ENCODE assay signal across 13 cellular contexts in genomic region chr6:136050475-136050874, GRCh38.
DNase-seq lines count a peak whose midpoint lies in the region; ATAC-seq and TF ChIP-seq lines count a peak whose summit lies in the region.
"Had no signal": no experiment of that assay in that cellular context is flagged by ENCODE, and none has a peak within 500 bp of the region (broad histone marks: within the 10 kb centered on the region; RNA-seq: fewer than 3 reads in every experiment).

No MANE protein-coding gene starts in this region.

- in situ Hi-C loops in transverse colon (cut with MboI; ENCODE audit: low pct_ligation_motif_present in 1 of 4, low pct_unique_long_range_greater_than_20kb in 1 of 4, low sequenced_read_pairs in 3 of 4) = no loop called here

- H3K27ac ChIP-seq in colonic mucosa (peak overlapping the region; percentile 19), transverse colon (peak overlapping the region; percentile 32 to 68 (median 64))

- POLR2A ChIA-PET in activated CD4-positive, alpha-beta memory T cell treated with anti-CD3 and anti-CD28 coated beads, Interleukin-2, amount 10 ng/mL, durations not matched to agents 7 days and 5 days (lab: Charles Lee) = no interaction called here
- POLR2A ChIA-PET in activated CD4-positive, alpha-beta memory T cell treated with anti-CD3 and anti-CD28 coated beads for 36 hours (lab: Charles Lee) = no interaction called here
- POLR2A ChIA-PET in naive thymus-derived CD8-positive, alpha-beta T cell (lab: Charles Lee) = no interaction called here

- TF ChIP-seq CTCF in colonic mucosa (IDR thresholded peaks at IDR 0.05) (no peak), transverse colon (IDR thresholded peaks at IDR 0.05) (no peak)

- H3K36me3 ChIP-seq in colonic mucosa (no peaks in the 10 kb centered on the region), transverse colon (no peaks in the 10 kb centered on the region)
- H3K36me3 ChIP-seq: HAP-1 had no signal

- TF ChIP-seq POLR2A in transverse colon (IDR thresholded peaks at IDR 0.05) = no peak

- 13 to 22% methylated on average over 1 of the region's 1 CpG for WGBS in transverse colon (ENCODE audit: low coverage in 1 of 2), 2 donors

- no peak for DNase-seq in activated CD4-positive, alpha-beta memory T cell treated with anti-CD3 and anti-CD28 coated beads, Interleukin-2, amount 10 ng/mL, durations not matched to agents 7 days and 5 days
- no peak for DNase-seq in activated CD4-positive, alpha-beta memory T cell treated with anti-CD3 and anti-CD28 coated beads for 36 hours
- DNase-seq in colonic mucosa (no peak), transverse colon (no peak), NCI-H226 (no peak), activated gamma-delta T cell treated with Interleukin-2 at 50 U/mL for 16 hours (no peak)
- no peak for DNase-seq in naive thymus-derived CD8-positive, alpha-beta T cell
- DNase-seq in stimulated activated effector memory CD8-positive, alpha-beta T cell treated with anti-CD3 and anti-CD28 coated beads, Interleukin-12 subunit alpha, Interleukin-12 subunit beta, amount 100 ng/mL, for 72 hours (ENCODE audit: low spot score in 2 of 2) = no peak
- DNase-seq: activated CD4-positive, alpha-beta T cell treated with anti-CD3 and anti-CD28 coated beads, Interleukin-2, amount 50 U/mL, for 48 hours; naive B cell; retina; stimulated activated naive B cell treated with anti-CD40 and anti-IgM and Interleukin-4, amounts not matched to agents 10 μg/mL and 1 μg/mL and 100 μg/mL, for 72 hours had no signal

- no peak overlapping the region for H3K9ac ChIP-seq in colonic mucosa (ENCODE audit: low read depth in 2 of 2, low read length in 2 of 2)

- H3K27me3 ChIP-seq in colonic mucosa = no peaks in the 10 kb centered on the region
- H3K27me3 ChIP-seq in transverse colon = no peaks in the 10 kb centered on the region

- H3K27ac Mint-ChIP-seq in activated CD4-positive, alpha-beta memory T cell treated with anti-CD3 and anti-CD28 coated beads, Interleukin-2, amount 10 ng/mL, durations not matched to agents 7 days and 5 days = peak overlapping the region; percentile 25
- no peak overlapping the region for H3K27ac Mint-ChIP-seq in activated CD4-positive, alpha-beta memory T cell treated with anti-CD3 and anti-CD28 coated beads for 36 hours
- H3K27ac Mint-ChIP-seq in naive thymus-derived CD8-positive, alpha-beta T cell = peak overlapping the region; percentile 5 to 90 (median 48)
- no peak overlapping the region for H3K27ac Mint-ChIP-seq in stimulated activated effector memory CD8-positive, alpha-beta T cell treated with anti-CD3 and anti-CD28 coated beads, Interleukin-12 subunit alpha, Interleukin-12 subunit beta, amount 100 ng/mL, for 72 hours
- H3K27ac Mint-ChIP-seq: stimulated activated naive B cell treated with anti-CD40 and anti-IgM and Interleukin-4, amounts not matched to agents 10 μg/mL and 1 μg/mL and 100 μg/mL, for 72 hours had no signal

- H3K4me1 Mint-ChIP-seq in activated CD4-positive, alpha-beta memory T cell treated with anti-CD3 and anti-CD28 coated beads, Interleukin-2, amount 10 ng/mL, durations not matched to agents 7 days and 5 days = peaks cover 12% of the 10 kb centered on the region
- H3K4me1 Mint-ChIP-seq in activated CD4-positive, alpha-beta memory T cell treated with anti-CD3 and anti-CD28 coated beads for 36 hours (ENCODE audit: low read depth) = peaks cover 15% of the 10 kb centered on the region
- peaks cover 8 to 21% (median 16%) of the 10 kb centered on the region in 4 donors for H3K4me1 Mint-ChIP-seq in naive thymus-derived CD8-positive, alpha-beta T cell
- no peaks in the 10 kb centered on the region for H3K4me1 Mint-ChIP-seq in stimulated activated effector memory CD8-positive, alpha-beta T cell treated with anti-CD3 and anti-CD28 coated beads, Interleukin-12 subunit alpha, Interleukin-12 subunit beta, amount 100 ng/mL, for 72 hours

- intact Hi-C loops in activated CD4-positive, alpha-beta memory T cell treated with anti-CD3 and anti-CD28 coated beads for 36 hours (cut with micrococcal nuclease) = no loop called here
- intact Hi-C loops in colonic mucosa (cut with DNase I) = no loop called here
- intact Hi-C loops in transverse colon (cut with DNase I; ENCODE audit: low total_unique reads) = no loop called here

- H3K27me3 Mint-ChIP-seq in activated CD4-positive, alpha-beta memory T cell treated with anti-CD3 and anti-CD28 coated beads, Interleukin-2, amount 10 ng/mL, durations not matched to agents 7 days and 5 days = peaks cover 7% of the 10 kb centered on the region
- H3K27me3 Mint-ChIP-seq in activated CD4-positive, alpha-beta memory T cell treated with anti-CD3 and anti-CD28 coated beads for 36 hours = no peaks in the 10 kb centered on the region
- peaks cover 0 to 1% (median 0%) of the 10 kb centered on the region in 5 donors for H3K27me3 Mint-ChIP-seq in naive thymus-derived CD8-positive, alpha-beta T cell
- H3K27me3 Mint-ChIP-seq: naive B cell; stimulated activated naive B cell treated with anti-CD40 and anti-IgM and Interleukin-4, amounts not matched to agents 10 μg/mL and 1 μg/mL and 100 μg/mL, for 72 hours had no signal

- no peaks in the 10 kb centered on the region for H3K36me3 Mint-ChIP-seq in activated CD4-positive, alpha-beta memory T cell treated with anti-CD3 and anti-CD28 coated beads, Interleukin-2, amount 10 ng/mL, durations not matched to agents 7 days and 5 days (ENCODE audit: low read depth)
- no peaks in the 10 kb centered on the region for H3K36me3 Mint-ChIP-seq in activated CD4-positive, alpha-beta memory T cell treated with anti-CD3 and anti-CD28 coated beads for 36 hours
- no peaks in the 10 kb centered on the region for H3K36me3 Mint-ChIP-seq in naive thymus-derived CD8-positive, alpha-beta T cell
- no peaks in the 10 kb centered on the region for H3K36me3 Mint-ChIP-seq in stimulated activated effector memory CD8-positive, alpha-beta T cell treated with anti-CD3 and anti-CD28 coated beads, Interleukin-12 subunit alpha, Interleukin-12 subunit beta, amount 100 ng/mL, for 72 hours

- H3K4me1 ChIP-seq in colonic mucosa = no peaks in the 10 kb centered on the region
- H3K4me1 ChIP-seq in transverse colon = peaks cover 0 to 12% (median 10%) of the 10 kb centered on the region in 4 donors
- H3K4me1 ChIP-seq: HAP-1 had no signal

- no peak for ATAC-seq in naive thymus-derived CD8-positive, alpha-beta T cell
- no peak for ATAC-seq in stimulated activated effector memory CD8-positive, alpha-beta T cell treated with anti-CD3 and anti-CD28 coated beads, Interleukin-12 subunit alpha, Interleukin-12 subunit beta, amount 100 ng/mL, for 72 hours

- CTCF ChIA-PET in activated CD4-positive, alpha-beta memory T cell treated with anti-CD3 and anti-CD28 coated beads, Interleukin-2, amount 10 ng/mL, durations not matched to agents 7 days and 5 days (lab: Charles Lee) = interaction anchor here (1.5 kb wide), 1 partner anchor 267 kb away, joined by 3 read pairs; no protein-coding TSS in a partner anchor
- CTCF ChIA-PET in activated CD4-positive, alpha-beta memory T cell treated with anti-CD3 and anti-CD28 coated beads for 36 hours (lab: Charles Lee) = no interaction called here

- no peak for TF ChIP-seq EP300 in transverse colon (IDR thresholded peaks at IDR 0.05; ENCODE audit: low read depth)

- no peak overlapping the region for H3K4me3 ChIP-seq in colonic mucosa
- H3K4me3 ChIP-seq in transverse colon = no peak overlapping the region
- H3K4me3 ChIP-seq: HAP-1 had no signal

- H3K9me3 ChIP-seq in colonic mucosa (no peaks in the 10 kb centered on the region), transverse colon (no peaks in the 10 kb centered on the region)
- H3K9me3 ChIP-seq: HAP-1 had no signal

- no peak overlapping the region for H3K4me3 Mint-ChIP-seq in activated CD4-positive, alpha-beta memory T cell treated with anti-CD3 and anti-CD28 coated beads, Interleukin-2, amount 10 ng/mL, durations not matched to agents 7 days and 5 days
- H3K4me3 Mint-ChIP-seq in activated CD4-positive, alpha-beta memory T cell treated with anti-CD3 and anti-CD28 coated beads for 36 hours = no peak overlapping the region
- H3K4me3 Mint-ChIP-seq in naive thymus-derived CD8-positive, alpha-beta T cell = peak overlapping the region in 2 of 10 donors; percentile 48
- H3K4me3 Mint-ChIP-seq in stimulated activated effector memory CD8-positive, alpha-beta T cell treated with anti-CD3 and anti-CD28 coated beads, Interleukin-12 subunit alpha, Interleukin-12 subunit beta, amount 100 ng/mL, for 72 hours = no peak overlapping the region
- H3K4me3 Mint-ChIP-seq: stimulated activated naive B cell treated with anti-CD40 and anti-IgM and Interleukin-4, amounts not matched to agents 10 μg/mL and 1 μg/mL and 100 μg/mL, for 72 hours had no signal

- no peaks in the 10 kb centered on the region for H3K9me3 Mint-ChIP-seq in activated CD4-positive, alpha-beta memory T cell treated with anti-CD3 and anti-CD28 coated beads, Interleukin-2, amount 10 ng/mL, durations not matched to agents 7 days and 5 days
- no peaks in the 10 kb centered on the region for H3K9me3 Mint-ChIP-seq in activated CD4-positive, alpha-beta memory T cell treated with anti-CD3 and anti-CD28 coated beads for 36 hours
- peaks cover 0 to 2% (median 0%) of the 10 kb centered on the region in 9 donors for H3K9me3 Mint-ChIP-seq in naive thymus-derived CD8-positive, alpha-beta T cell
- H3K9me3 Mint-ChIP-seq in stimulated activated effector memory CD8-positive, alpha-beta T cell treated with anti-CD3 and anti-CD28 coated beads, Interleukin-12 subunit alpha, Interleukin-12 subunit beta, amount 100 ng/mL, for 72 hours = no peaks in the 10 kb centered on the region

Comparison
In these comparisons a context has a peak if more than half of its experiments do, and no peak if none do; other contexts are left out.
1. H3K27ac Mint-ChIP-seq: peak in activated CD4-positive, alpha-beta memory T cell treated with anti-CD3 and anti-CD28 coated beads, Interleukin-2, amount 10 ng/mL, durations not matched to agents 7 days and 5 days (single experiment) and naive thymus-derived CD8-positive, alpha-beta T cell (10 of 10); none in activated CD4-positive, alpha-beta memory T cell treated with anti-CD3 and anti-CD28 coated beads for 36 hours (single experiment) and stimulated activated effector memory CD8-positive, alpha-beta T cell treated with anti-CD3 and anti-CD28 coated beads, Interleukin-12 subunit alpha, Interleukin-12 subunit beta, amount 100 ng/mL, for 72 hours (single experiment).